1 cellular context compared by ENCODE assay signal in genomic region chr17:46876353-46876887, GRCh38.
A peak's percentile ranks its signal among the peaks of the same experiment; 100 is the strongest.
TF ChIP-seq lines count a peak whose summit lies in the region.

No MANE protein-coding gene starts in this region.

TF ChIP-seq in HepG2, 621 proteins besides CTCF, POLR2A, EP300 and RAD21 (continued from another document):
- no peak for TF ChIP-seq SMARCE1 (IDR thresholded peaks at IDR 0.05; ENCODE audit: borderline replicate concordance)
- no peak for TF ChIP-seq ZNF33B (CRISPR knock-in tag; IDR thresholded peaks at IDR 0.05)
- peak; percentile 86; the same call in 1 of the 2 replicates for TF ChIP-seq ZNF451 (CRISPR knock-in tag; IDR thresholded peaks at IDR 0.05)
- no peak for TF ChIP-seq SOX13 (IDR thresholded peaks at IDR 0.05)
- TF ChIP-seq SOX13 (CRISPR knock-in tag; conservative IDR thresholded peaks at IDR 0.05 in 1 of 2, IDR thresholded peaks at IDR 0.05 in 1 of 2) = no peak
- no peak for TF ChIP-seq ZNF615 (CRISPR knock-in tag; IDR thresholded peaks at IDR 0.05; ENCODE audit: borderline replicate concordance)
- TF ChIP-seq ZBTB8A (CRISPR knock-in tag; IDR thresholded peaks at IDR 0.05; ENCODE audit: borderline replicate concordance, low read depth) = no peak
- TF ChIP-seq HNF4A (CRISPR knock-in tag; IDR thresholded peaks at IDR 0.05) = peak; percentile 3; the same call in 1 of the 2 replicates
- TF ChIP-seq SETDB1 (CRISPR knock-in tag; IDR thresholded peaks at IDR 0.05; ENCODE audit: borderline replicate concordance) = no peak
- no peak for TF ChIP-seq HMGA1 (CRISPR knock-in tag; conservative IDR thresholded peaks at IDR 0.05)
- TF ChIP-seq JUND (CRISPR knock-in tag; IDR thresholded peaks at IDR 0.05) = no peak
- TF ChIP-seq NFAT5 (CRISPR knock-in tag; IDR thresholded peaks at IDR 0.05) = 0 out of 2 replicates have a peak, but pooled peaks have one; percentile 10
- TF ChIP-seq ZMAT3 (CRISPR knock-in tag; conservative IDR thresholded peaks at IDR 0.05) = 0 out of 2 replicates have a peak, but pooled peaks have one; percentile 40
- peak; percentile 31; the same call in 1 of the 2 replicates for TF ChIP-seq RXRB (CRISPR knock-in tag; IDR thresholded peaks at IDR 0.05; ENCODE audit: borderline replicate concordance)
- TF ChIP-seq ZBTB39 (CRISPR knock-in tag; IDR thresholded peaks at IDR 0.05) = no peak; the same call in 1 of the 2 replicates
- peak; percentile 73; the same call in 1 of the 2 replicates for TF ChIP-seq HIVEP1 (CRISPR knock-in tag; IDR thresholded peaks at IDR 0.05)
- no peak for TF ChIP-seq ZNF850 (CRISPR knock-in tag; conservative IDR thresholded peaks at IDR 0.05)
- TF ChIP-seq, protein P1, sequence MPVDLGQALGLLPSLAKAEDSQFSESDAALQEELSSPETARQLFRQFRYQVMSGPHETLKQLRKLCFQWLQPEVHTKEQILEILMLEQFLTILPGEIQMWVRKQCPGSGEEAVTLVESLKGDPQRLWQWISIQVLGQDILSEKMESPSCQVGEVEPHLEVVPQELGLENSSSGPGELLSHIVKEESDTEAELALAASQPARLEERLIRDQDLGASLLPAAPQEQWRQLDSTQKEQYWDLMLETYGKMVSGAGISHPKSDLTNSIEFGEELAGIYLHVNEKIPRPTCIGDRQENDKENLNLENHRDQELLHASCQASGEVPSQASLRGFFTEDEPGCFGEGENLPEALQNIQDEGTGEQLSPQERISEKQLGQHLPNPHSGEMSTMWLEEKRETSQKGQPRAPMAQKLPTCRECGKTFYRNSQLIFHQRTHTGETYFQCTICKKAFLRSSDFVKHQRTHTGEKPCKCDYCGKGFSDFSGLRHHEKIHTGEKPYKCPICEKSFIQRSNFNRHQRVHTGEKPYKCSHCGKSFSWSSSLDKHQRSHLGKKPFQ (CRISPR knock-in tag; IDR thresholded peaks at IDR 0.05; ENCODE audit: insufficient replicate concordance) = peak; percentile 99
- 0 out of 2 replicates have a peak, but pooled peaks have one; percentile 42 for TF ChIP-seq ZNF792 (CRISPR knock-in tag; IDR thresholded peaks at IDR 0.05)
- no peak for TF ChIP-seq ZNF678 (CRISPR knock-in tag; IDR thresholded peaks at IDR 0.05)
- no peak for TF ChIP-seq ZNF674 (CRISPR knock-in tag; IDR thresholded peaks at IDR 0.05; ENCODE audit: low read depth)
- no peak for TF ChIP-seq FOSL1 (CRISPR knock-in tag; IDR thresholded peaks at IDR 0.05; ENCODE audit: borderline replicate concordance)
- no peak for TF ChIP-seq ZBTB25 (CRISPR knock-in tag; IDR thresholded peaks at IDR 0.05)
- peak; percentile 69; the same call in 1 of the 2 replicates for TF ChIP-seq IRF9 (CRISPR knock-in tag; IDR thresholded peaks at IDR 0.05; ENCODE audit: borderline replicate concordance)
TF ChIP-seq in HepG2: peak in this region for 98.
